18 cellular contexts compared by ENCODE assay signal in the genomic region with DNA sequence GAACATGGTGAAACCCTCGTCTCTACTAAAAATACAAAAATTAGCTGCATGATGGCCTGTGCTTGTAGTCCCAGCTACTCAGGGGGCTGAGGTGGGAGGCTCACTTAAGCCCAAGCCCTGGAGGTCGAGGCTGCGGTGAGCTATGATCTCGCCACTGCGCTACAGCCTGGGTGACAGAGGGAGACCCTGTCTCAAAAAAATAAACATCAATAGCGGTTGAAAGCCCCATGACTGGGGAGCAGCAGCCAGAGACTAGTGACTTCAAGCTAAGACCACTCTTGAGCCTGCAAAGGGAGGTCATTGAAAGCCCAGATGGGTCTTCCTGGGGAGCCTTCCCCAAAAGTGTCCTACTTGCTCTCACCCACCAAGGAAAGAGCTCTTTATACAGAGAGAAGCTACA. TPM values are rescaled to one million over a fixed set of nuclear protein-coding genes. Genes with fewer than 3 reads are reported as not detected.
DNase-seq lines count a peak whose midpoint lies in the region; ATAC-seq and TF ChIP-seq lines count a peak whose summit lies in the region.
"Had no signal": no experiment of that assay in that cellular context is flagged by ENCODE, and none has a peak within 500 bp of the region (broad histone marks: within the 10 kb centered on the region; RNA-seq: fewer than 3 reads in every experiment).

No MANE protein-coding gene starts in this region.

- TF ChIP-seq CTCF in WTC11 (IDR thresholded peaks at IDR 0.05) = no peak

- POLR2A ChIA-PET in WTC11 (lab: Charles Lee) = interaction anchor here (0.7 to 2.2 kb wide), 4 partner anchors 13 to 131 kb away, joined by 3 to 15 read pairs (median 4); a partner anchor contains a TSS

- peaks cover 3% of the 10 kb centered on the region for H3K9me3 Mint-ChIP-seq in activated T-cell treated with anti-CD3 and anti-CD28 coated beads, Interleukin-2, amount 50 U/mL, for 4 hours
- peaks cover 6% of the 10 kb centered on the region for H3K9me3 Mint-ChIP-seq in WTC11
- no peaks in the 10 kb centered on the region for H3K9me3 Mint-ChIP-seq in effector memory CD8-positive, alpha-beta T cell
- H3K9me3 Mint-ChIP-seq in stimulated activated effector memory CD8-positive, alpha-beta T cell treated with anti-CD3 and anti-CD28 coated beads, Interleukin-12 subunit alpha, Interleukin-12 subunit beta, amount 100 ng/mL, for 72 hours = peaks cover 4% of the 10 kb centered on the region

- peaks cover 13% of the 10 kb centered on the region for H3K4me1 Mint-ChIP-seq in activated T-cell treated with anti-CD3 and anti-CD28 coated beads, Interleukin-2, amount 50 U/mL, for 4 hours (ENCODE audit: low read depth)
- H3K4me1 Mint-ChIP-seq in WTC11 = peaks cover 7% of the 10 kb centered on the region
- peaks cover 7 to 14% of the 10 kb centered on the region in 2 donors for H3K4me1 Mint-ChIP-seq in effector memory CD8-positive, alpha-beta T cell (ENCODE audit: low read depth in 2 of 2)
- peaks cover 13% of the 10 kb centered on the region for H3K4me1 Mint-ChIP-seq in stimulated activated effector memory CD8-positive, alpha-beta T cell treated with anti-CD3 and anti-CD28 coated beads, Interleukin-12 subunit alpha, Interleukin-12 subunit beta, amount 100 ng/mL, for 72 hours

- no peaks in the 10 kb centered on the region for H3K27me3 Mint-ChIP-seq in activated T-cell treated with anti-CD3 and anti-CD28 coated beads, Interleukin-2, amount 50 U/mL, for 4 hours (ENCODE audit: low read depth)
- peaks cover 7% of the 10 kb centered on the region for H3K27me3 Mint-ChIP-seq in WTC11 (ENCODE audit: low read depth)
- no peaks in the 10 kb centered on the region for H3K27me3 Mint-ChIP-seq in effector memory CD8-positive, alpha-beta T cell

- no peak for ATAC-seq in activated T-cell treated with anti-CD3 and anti-CD28 coated beads, Interleukin-2, amount 50 U/mL, for 4 hours
- no peak for ATAC-seq in WTC11
- ATAC-seq in effector memory CD8-positive, alpha-beta T cell (replicated peaks) = no peak
- no peak for ATAC-seq in stimulated activated effector memory CD8-positive, alpha-beta T cell treated with anti-CD3 and anti-CD28 coated beads, Interleukin-12 subunit alpha, Interleukin-12 subunit beta, amount 100 ng/mL, for 72 hours
- ATAC-seq: gastroesophageal sphincter, upper lobe of right lung had no signal

- no peaks in the 10 kb centered on the region for H3K36me3 Mint-ChIP-seq in activated T-cell treated with anti-CD3 and anti-CD28 coated beads, Interleukin-2, amount 50 U/mL, for 4 hours (ENCODE audit: insufficient read depth)
- no peaks in the 10 kb centered on the region for H3K36me3 Mint-ChIP-seq in WTC11
- H3K36me3 Mint-ChIP-seq in effector memory CD8-positive, alpha-beta T cell (ENCODE audit: insufficient read depth) = peaks cover 3% of the 10 kb centered on the region
- peaks cover 6% of the 10 kb centered on the region for H3K36me3 Mint-ChIP-seq in stimulated activated effector memory CD8-positive, alpha-beta T cell treated with anti-CD3 and anti-CD28 coated beads, Interleukin-12 subunit alpha, Interleukin-12 subunit beta, amount 100 ng/mL, for 72 hours

- H3K4me3 Mint-ChIP-seq in activated T-cell treated with anti-CD3 and anti-CD28 coated beads, Interleukin-2, amount 50 U/mL, for 4 hours = peak overlapping the region; percentile 82
- peak overlapping the region; percentile 76 for H3K4me3 Mint-ChIP-seq in WTC11
- peak overlapping the region; percentile 83 to 85 for H3K4me3 Mint-ChIP-seq in effector memory CD8-positive, alpha-beta T cell
- H3K4me3 Mint-ChIP-seq in stimulated activated effector memory CD8-positive, alpha-beta T cell treated with anti-CD3 and anti-CD28 coated beads, Interleukin-12 subunit alpha, Interleukin-12 subunit beta, amount 100 ng/mL, for 72 hours = peak overlapping the region; percentile 78

- CTCF ChIA-PET in WTC11 (lab: Charles Lee) = interaction anchor here (1.1 to 1.7 kb wide), 7 partner anchors 12 to 573 kb away, joined by 4 to 26 read pairs (median 5); a partner anchor contains a TSS

- no peak overlapping the region for H3K27ac Mint-ChIP-seq in WTC11
- no peak overlapping the region for H3K27ac Mint-ChIP-seq in effector memory CD8-positive, alpha-beta T cell
- H3K27ac Mint-ChIP-seq in stimulated activated effector memory CD8-positive, alpha-beta T cell treated with anti-CD3 and anti-CD28 coated beads, Interleukin-12 subunit alpha, Interleukin-12 subunit beta, amount 100 ng/mL, for 72 hours = peak overlapping the region; percentile 78

- no peak for DNase-seq in activated T-cell treated with anti-CD3 and anti-CD28 coated beads, Interleukin-2, amount 50 U/mL, for 4 hours
- DNase-seq in activated T-cell treated with anti-CD3 and anti-CD28 coated beads, Interleukin-2, amount 50 U/mL, for 1 hour = no peak
- DNase-seq in WTC11 (ENCODE audit: low spot score) (no peak), retina (no peak), DMS 273 treated with DMSO at 0.1 percent for 48 hours (lab: John Stamatoyannopoulos, UW) (no peak), glomerular visceral epithelial cell (ENCODE audit: extremely low spot score) (no peak)
- no peak for DNase-seq in effector memory CD8-positive, alpha-beta T cell
- DNase-seq in stimulated activated effector memory CD8-positive, alpha-beta T cell treated with anti-CD3 and anti-CD28 coated beads, Interleukin-12 subunit alpha, Interleukin-12 subunit beta, amount 100 ng/mL, for 72 hours (ENCODE audit: low spot score in 2 of 2) = no peak
- DNase-seq: dorsolateral prefrontal cortex; HCEC 1CT; mesenchymal stem cell; NCI-H1092; NCI-H2029; NCI-H446 treated with DMSO at 0.1 percent for 48 hours; SIG-M5; stimulated activated CD4-positive, alpha-beta T cell treated with anti-CD3 and anti-CD28 coated beads, Interleukin-2, amount 100 ng/mL, for 24 hours; upper lobe of right lung had no signal

TF ChIP-seq in WTC11, 78 proteins besides CTCF, POLR2A, EP300 and RAD21 (continues in another document):
- no peak for TF ChIP-seq EMX1 (CRISPR knock-in tag; IDR thresholded peaks at IDR 0.05)
- no peak for TF ChIP-seq ZNF121 (CRISPR knock-in tag; IDR thresholded peaks at IDR 0.05)
- TF ChIP-seq, protein P1, sequence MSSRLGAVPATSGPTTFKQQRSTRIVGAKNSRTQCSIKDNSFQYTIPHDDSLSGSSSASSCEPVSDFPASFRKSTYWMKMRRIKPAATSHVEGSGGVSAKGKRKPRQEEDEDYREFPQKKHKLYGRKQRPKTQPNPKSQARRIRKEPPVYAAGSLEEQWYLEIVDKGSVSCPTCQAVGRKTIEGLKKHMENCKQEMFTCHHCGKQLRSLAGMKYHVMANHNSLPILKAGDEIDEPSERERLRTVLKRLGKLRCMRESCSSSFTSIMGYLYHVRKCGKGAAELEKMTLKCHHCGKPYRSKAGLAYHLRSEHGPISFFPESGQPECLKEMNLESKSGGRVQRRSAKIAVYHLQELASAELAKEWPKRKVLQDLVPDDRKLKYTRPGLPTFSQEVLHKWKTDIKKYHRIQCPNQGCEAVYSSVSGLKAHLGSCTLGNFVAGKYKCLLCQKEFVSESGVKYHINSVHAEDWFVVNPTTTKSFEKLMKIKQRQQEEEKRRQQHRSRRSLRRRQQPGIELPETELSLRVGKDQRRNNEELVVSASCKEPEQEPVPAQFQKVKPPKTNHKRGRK (CRISPR knock-in tag; IDR thresholded peaks at IDR 0.05; ENCODE audit: borderline replicate concordance) = no peak
- TF ChIP-seq, protein P2, sequence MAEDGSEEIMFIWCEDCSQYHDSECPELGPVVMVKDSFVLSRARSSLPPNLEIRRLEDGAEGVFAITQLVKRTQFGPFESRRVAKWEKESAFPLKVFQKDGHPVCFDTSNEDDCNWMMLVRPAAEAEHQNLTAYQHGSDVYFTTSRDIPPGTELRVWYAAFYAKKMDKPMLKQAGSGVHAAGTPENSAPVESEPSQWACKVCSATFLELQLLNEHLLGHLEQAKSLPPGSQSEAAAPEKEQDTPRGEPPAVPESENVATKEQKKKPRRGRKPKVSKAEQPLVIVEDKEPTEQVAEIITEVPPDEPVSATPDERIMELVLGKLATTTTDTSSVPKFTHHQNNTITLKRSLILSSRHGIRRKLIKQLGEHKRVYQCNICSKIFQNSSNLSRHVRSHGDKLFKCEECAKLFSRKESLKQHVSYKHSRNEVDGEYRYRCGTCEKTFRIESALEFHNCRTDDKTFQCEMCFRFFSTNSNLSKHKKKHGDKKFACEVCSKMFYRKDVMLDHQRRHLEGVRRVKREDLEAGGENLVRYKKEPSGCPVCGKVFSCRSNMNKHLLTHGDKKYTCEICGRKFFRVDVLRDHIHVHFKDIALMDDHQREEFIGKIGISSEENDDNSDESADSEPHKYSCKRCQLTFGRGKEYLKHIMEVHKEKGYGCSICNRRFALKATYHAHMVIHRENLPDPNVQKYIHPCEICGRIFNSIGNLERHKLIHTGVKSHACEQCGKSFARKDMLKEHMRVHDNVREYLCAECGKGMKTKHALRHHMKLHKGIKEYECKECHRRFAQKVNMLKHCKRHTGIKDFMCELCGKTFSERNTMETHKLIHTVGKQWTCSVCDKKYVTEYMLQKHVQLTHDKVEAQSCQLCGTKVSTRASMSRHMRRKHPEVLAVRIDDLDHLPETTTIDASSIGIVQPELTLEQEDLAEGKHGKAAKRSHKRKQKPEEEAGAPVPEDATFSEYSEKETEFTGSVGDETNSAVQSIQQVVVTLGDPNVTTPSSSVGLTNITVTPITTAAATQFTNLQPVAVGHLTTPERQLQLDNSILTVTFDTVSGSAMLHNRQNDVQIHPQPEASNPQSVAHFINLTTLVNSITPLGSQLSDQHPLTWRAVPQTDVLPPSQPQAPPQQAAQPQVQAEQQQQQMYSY (CRISPR knock-in tag; IDR thresholded peaks at IDR 0.05) = no peak
- no peak for TF ChIP-seq ZNF671 (CRISPR knock-in tag; IDR thresholded peaks at IDR 0.05)
- TF ChIP-seq NR3C1 (CRISPR knock-in tag; conservative IDR thresholded peaks at IDR 0.05; ENCODE audit: low read depth) = no peak
- TF ChIP-seq RORB (CRISPR knock-in tag; IDR thresholded peaks at IDR 0.05) = no peak

RNA-seq across cellular contexts. Expression of a gene that starts 11.9 kb away (rescaled TPM):
- total RNA-seq in activated T-cell treated with anti-CD3 and anti-CD28 coated beads, Interleukin-2, amount 50 U/mL, for 4 hours = 1 to 10 TPM in 1 of 3 donors, under 1 TPM in 2; 0.58 to 1.4 (median 0.87) TPM
- 3.0 to 3.8 TPM (median 3.4 TPM) in 3 replicates for total RNA-seq in WTC11 (2021)

RNA-seq across cellular contexts. Expression of a gene that starts 54.8 kb away (rescaled TPM):
- total RNA-seq in activated T-cell treated with anti-CD3 and anti-CD28 coated beads, Interleukin-2, amount 50 U/mL, for 4 hours = 1 to 10 TPM; 2.6 to 5.1 (median 4.9) TPM
- 8.9 to 11.1 TPM (median 10.7 TPM) in 3 replicates for total RNA-seq in WTC11 (2021)

RNA-seq across cellular contexts. Expression of a gene that starts 55.7 kb away (rescaled TPM):
- total RNA-seq in activated T-cell treated with anti-CD3 and anti-CD28 coated beads, Interleukin-2, amount 50 U/mL, for 4 hours = 1 to 10 TPM; 2.2 to 2.4 (median 2.3) TPM
- 7.0 to 8.0 TPM (median 7.1 TPM) in 3 replicates for total RNA-seq in WTC11 (2021)
